1 cellular context compared by ENCODE assay signal in the genomic region with DNA sequence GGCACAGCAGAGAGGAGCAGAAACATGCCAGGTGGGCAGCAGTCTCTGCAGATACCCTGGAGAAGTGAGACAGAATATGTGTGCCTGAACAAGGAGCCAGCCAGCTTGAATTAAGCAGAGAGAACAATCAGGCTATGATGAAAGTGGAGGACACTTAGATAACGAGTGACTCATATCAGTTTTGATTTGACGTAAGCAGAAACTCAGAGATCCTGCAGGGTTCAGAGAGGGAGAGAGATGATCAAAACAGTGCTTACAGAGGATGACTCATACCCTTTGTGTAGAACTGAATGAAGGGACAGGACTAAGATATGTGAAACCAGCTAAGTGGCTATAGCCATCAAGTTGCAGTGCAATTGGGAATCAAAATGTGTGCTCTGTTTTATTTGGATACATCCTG.
TF ChIP-seq lines count a peak whose summit lies in the region.

No MANE protein-coding gene starts in this region.

TF ChIP-seq in HepG2, 621 proteins besides CTCF, POLR2A, EP300 and RAD21 (continued from another document):
- TF ChIP-seq, protein P1, sequence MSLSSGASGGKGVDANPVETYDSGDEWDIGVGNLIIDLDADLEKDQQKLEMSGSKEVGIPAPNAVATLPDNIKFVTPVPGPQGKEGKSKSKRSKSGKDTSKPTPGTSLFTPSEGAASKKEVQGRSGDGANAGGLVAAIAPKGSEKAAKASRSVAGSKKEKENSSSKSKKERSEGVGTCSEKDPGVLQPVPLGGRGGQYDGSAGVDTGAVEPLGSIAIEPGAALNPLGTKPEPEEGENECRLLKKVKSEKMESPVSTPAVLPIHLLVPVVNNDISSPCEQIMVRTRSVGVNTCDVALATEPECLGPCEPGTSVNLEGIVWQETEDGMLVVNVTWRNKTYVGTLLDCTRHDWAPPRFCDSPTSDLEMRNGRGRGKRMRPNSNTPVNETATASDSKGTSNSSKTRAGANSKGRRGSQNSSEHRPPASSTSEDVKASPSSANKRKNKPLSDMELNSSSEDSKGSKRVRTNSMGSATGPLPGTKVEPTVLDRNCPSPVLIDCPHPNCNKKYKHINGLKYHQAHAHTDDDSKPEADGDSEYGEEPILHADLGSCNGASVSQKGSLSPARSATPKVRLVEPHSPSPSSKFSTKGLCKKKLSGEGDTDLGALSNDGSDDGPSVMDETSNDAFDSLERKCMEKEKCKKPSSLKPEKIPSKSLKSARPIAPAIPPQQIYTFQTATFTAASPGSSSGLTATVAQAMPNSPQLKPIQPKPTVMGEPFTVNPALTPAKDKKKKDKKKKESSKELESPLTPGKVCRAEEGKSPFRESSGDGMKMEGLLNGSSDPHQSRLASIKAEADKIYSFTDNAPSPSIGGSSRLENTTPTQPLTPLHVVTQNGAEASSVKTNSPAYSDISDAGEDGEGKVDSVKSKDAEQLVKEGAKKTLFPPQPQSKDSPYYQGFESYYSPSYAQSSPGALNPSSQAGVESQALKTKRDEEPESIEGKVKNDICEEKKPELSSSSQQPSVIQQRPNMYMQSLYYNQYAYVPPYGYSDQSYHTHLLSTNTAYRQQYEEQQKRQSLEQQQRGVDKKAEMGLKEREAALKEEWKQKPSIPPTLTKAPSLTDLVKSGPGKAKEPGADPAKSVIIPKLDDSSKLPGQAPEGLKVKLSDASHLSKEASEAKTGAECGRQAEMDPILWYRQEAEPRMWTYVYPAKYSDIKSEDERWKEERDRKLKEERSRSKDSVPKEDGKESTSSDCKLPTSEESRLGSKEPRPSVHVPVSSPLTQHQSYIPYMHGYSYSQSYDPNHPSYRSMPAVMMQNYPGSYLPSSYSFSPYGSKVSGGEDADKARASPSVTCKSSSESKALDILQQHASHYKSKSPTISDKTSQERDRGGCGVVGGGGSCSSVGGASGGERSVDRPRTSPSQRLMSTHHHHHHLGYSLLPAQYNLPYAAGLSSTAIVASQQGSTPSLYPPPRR (CRISPR knock-in tag; IDR thresholded peaks at IDR 0.05; ENCODE audit: borderline replicate concordance) = no peak
- TF ChIP-seq GATAD1 (CRISPR knock-in tag; IDR thresholded peaks at IDR 0.05) (no peak), MLLT10 (CRISPR knock-in tag; IDR thresholded peaks at IDR 0.05) (no peak), GATAD2A (CRISPR knock-in tag; IDR thresholded peaks at IDR 0.05) (no peak), CEBPB (IDR thresholded peaks at IDR 0.05; ENCODE audit: borderline replicate concordance, low read depth, low read length) (0 out of 2 replicates have a peak, but pooled peaks have one; percentile 4), RBAK (CRISPR knock-in tag; IDR thresholded peaks at IDR 0.05) (no peak), ZNF775 (CRISPR knock-in tag; IDR thresholded peaks at IDR 0.05; ENCODE audit: borderline replicate concordance) (no peak)
- TF ChIP-seq, protein P2, sequence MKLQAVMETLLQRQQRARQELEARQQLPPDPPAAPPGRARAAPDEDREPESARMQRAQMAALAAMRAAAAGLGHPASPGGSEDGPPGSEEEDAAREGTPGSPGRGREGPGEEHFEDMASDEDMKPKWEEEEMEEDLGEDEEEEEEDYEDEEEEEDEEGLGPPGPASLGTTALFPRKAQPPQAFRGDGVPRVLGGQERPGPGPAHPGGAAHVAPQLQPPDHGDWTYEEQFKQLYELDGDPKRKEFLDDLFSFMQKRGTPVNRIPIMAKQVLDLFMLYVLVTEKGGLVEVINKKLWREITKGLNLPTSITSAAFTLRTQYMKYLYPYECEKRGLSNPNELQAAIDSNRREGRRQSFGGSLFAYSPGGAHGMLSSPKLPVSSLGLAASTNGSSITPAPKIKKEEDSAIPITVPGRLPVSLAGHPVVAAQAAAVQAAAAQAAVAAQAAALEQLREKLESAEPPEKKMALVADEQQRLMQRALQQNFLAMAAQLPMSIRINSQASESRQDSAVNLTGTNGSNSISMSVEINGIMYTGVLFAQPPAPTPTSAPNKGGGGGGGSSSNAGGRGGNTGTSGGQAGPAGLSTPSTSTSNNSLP (IDR thresholded peaks at IDR 0.05; ENCODE audit: low read depth, low read length) = peak; percentile 39; the same call in 1 of the 2 replicates
- TF ChIP-seq, protein P3, sequence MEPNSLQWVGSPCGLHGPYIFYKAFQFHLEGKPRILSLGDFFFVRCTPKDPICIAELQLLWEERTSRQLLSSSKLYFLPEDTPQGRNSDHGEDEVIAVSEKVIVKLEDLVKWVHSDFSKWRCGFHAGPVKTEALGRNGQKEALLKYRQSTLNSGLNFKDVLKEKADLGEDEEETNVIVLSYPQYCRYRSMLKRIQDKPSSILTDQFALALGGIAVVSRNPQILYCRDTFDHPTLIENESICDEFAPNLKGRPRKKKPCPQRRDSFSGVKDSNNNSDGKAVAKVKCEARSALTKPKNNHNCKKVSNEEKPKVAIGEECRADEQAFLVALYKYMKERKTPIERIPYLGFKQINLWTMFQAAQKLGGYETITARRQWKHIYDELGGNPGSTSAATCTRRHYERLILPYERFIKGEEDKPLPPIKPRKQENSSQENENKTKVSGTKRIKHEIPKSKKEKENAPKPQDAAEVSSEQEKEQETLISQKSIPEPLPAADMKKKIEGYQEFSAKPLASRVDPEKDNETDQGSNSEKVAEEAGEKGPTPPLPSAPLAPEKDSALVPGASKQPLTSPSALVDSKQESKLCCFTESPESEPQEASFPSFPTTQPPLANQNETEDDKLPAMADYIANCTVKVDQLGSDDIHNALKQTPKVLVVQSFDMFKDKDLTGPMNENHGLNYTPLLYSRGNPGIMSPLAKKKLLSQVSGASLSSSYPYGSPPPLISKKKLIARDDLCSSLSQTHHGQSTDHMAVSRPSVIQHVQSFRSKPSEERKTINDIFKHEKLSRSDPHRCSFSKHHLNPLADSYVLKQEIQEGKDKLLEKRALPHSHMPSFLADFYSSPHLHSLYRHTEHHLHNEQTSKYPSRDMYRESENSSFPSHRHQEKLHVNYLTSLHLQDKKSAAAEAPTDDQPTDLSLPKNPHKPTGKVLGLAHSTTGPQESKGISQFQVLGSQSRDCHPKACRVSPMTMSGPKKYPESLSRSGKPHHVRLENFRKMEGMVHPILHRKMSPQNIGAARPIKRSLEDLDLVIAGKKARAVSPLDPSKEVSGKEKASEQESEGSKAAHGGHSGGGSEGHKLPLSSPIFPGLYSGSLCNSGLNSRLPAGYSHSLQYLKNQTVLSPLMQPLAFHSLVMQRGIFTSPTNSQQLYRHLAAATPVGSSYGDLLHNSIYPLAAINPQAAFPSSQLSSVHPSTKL (CRISPR knock-in tag; IDR thresholded peaks at IDR 0.05) = peak; percentile 31; the same call in 1 of the 2 replicates
TF ChIP-seq in HepG2: peak in this region for 9.
